ENCODE assay signal across 8 cellular contexts in the genomic region with DNA sequence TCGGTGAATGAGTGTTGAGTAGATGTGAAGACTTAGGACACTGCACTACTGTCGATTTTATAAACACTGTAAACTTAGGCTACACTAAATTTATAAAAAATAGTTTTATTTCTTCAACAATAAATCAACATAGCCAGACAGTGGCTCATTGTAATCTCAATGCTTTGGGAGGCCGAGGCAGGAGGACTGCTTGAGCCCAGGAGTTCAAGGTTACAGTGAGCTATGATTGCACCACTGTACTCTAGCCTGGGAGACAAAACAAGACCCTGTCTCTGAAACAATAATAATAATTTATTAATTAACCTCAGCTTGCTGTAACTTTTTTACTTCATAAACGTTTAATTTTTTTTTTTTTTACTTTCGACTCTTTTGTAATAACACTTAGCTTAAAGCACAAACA. TPM values are rescaled to one million over a fixed set of nuclear protein-coding genes. Genes with fewer than 3 reads are reported as not detected.
"Had no signal": no experiment of that assay in that cellular context is flagged by ENCODE, and none has a peak within 500 bp of the region (broad histone marks: within the 10 kb centered on the region; RNA-seq: fewer than 3 reads in every experiment).

No MANE protein-coding gene starts in this region.

- ATAC-seq: K562 had no signal

- H3K27ac ChIP-seq: HL-60, KMS-11 had no signal

- FAIRE-seq: HTR-8/SVneo, K562 had no signal

- H3K9ac ChIP-seq: KMS-11 had no signal

- H3K4me3 ChIP-seq: K562 had no signal

- H3K4me2 ChIP-seq: KMS-11 had no signal

- DNase-seq: IMR-90, KBM-7, KG1 had no signal

RNA-seq across cellular contexts. Expression of gene ATP7B, which starts 34.4 kb away (rescaled TPM):
- polyA plus RNA-seq: IgD-negative memory B cell had no signal
